ENCODE assay signal across 1 cellular context in genomic region chr9:710951-711745, GRCh38.
TF ChIP-seq lines count a peak whose summit lies in the region.

No MANE protein-coding gene starts in this region.

TF ChIP-seq in SK-N-SH treated with all-trans-retinoic acid at 6 μM for 48 hours, 23 proteins besides CTCF, POLR2A, EP300 and RAD21 (continued from another document):
- TF ChIP-seq CSRNP3 (CRISPR knock-in tag; IDR thresholded peaks at IDR 0.05) (no peak), ZC3H10 (CRISPR knock-in tag; IDR thresholded peaks at IDR 0.05) (no peak)
